1 cellular context compared by ENCODE assay signal in the genomic region with DNA sequence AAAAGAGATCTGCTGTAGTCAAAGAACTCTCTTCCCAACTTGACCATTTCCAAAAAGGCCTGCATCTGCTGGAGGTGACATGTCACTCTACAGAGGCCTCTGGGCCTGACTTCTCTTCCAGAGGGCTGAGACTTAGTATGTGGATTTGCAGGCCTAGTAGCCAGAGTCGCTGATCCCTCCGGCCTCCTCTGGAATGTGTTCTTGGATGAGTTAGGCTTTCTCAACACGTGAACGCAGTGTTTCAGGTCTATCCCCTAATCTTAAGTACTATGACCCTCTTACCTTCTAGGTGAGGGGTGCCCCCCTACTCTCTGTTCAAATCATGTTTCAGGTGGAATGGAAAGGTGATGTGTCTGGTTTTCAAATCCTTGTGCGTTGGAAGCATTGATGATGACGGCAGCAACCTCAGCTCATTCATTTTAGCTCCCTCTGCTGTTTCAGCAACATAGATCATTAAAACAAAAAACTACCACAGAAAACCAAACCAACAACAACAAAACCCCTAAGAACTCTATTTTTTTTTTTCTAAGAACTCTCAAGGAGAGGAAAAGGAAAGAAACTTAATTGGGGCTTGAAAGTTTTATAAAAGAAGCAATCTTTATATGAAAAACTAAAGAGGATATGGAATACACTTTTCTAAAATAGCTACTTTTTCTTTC.
TF ChIP-seq lines count a peak whose summit lies in the region.

No MANE protein-coding gene starts in this region.

TF ChIP-seq in K562, 482 proteins besides CTCF, POLR2A, EP300 and RAD21 (continued from another document):
- TF ChIP-seq, protein P1, sequence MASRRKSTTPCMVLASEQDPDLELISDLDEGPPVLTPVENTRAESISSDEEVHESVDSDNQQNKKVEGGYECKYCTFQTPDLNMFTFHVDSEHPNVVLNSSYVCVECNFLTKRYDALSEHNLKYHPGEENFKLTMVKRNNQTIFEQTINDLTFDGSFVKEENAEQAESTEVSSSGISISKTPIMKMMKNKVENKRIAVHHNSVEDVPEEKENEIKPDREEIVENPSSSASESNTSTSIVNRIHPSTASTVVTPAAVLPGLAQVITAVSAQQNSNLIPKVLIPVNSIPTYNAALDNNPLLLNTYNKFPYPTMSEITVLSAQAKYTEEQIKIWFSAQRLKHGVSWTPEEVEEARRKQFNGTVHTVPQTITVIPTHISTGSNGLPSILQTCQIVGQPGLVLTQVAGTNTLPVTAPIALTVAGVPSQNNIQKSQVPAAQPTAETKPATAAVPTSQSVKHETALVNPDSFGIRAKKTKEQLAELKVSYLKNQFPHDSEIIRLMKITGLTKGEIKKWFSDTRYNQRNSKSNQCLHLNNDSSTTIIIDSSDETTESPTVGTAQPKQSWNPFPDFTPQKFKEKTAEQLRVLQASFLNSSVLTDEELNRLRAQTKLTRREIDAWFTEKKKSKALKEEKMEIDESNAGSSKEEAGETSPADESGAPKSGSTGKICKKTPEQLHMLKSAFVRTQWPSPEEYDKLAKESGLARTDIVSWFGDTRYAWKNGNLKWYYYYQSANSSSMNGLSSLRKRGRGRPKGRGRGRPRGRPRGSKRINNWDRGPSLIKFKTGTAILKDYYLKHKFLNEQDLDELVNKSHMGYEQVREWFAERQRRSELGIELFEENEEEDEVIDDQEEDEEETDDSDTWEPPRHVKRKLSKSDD (conservative IDR thresholded peaks at IDR 0.05; ENCODE audit: low read length) = no peak
- TF ChIP-seq ZNF316 (IDR thresholded peaks at IDR 0.05) (no peak), CREM (IDR thresholded peaks at IDR 0.05; ENCODE audit: low read depth) (peak; percentile 48; the same call in 1 of the 2 replicates), ZFPM2 (CRISPR knock-in tag; IDR thresholded peaks at IDR 0.05) (no peak), ATF1 (CRISPR knock-in tag; IDR thresholded peaks at IDR 0.05) (no peak), ATF1 (tag; IDR thresholded peaks at IDR 0.05) (peak; percentile 49), ZEB2 (IDR thresholded peaks at IDR 0.05) (no peak), BRF1 (IDR thresholded peaks at IDR 0.05; ENCODE audit: borderline replicate concordance, extremely low read depth, insufficient read length) (no peak), FOXK2 (conservative IDR thresholded peaks at IDR 0.05 in 1 of 2, IDR thresholded peaks at IDR 0.05 in 1 of 2; ENCODE audit: low read depth in 2 of 2) (no peak), GTF2A2 (tag; IDR thresholded peaks at IDR 0.05) (no peak), ZNF766 (CRISPR knock-in tag; conservative IDR thresholded peaks at IDR 0.05) (no peak)
- TF ChIP-seq, protein P2, sequence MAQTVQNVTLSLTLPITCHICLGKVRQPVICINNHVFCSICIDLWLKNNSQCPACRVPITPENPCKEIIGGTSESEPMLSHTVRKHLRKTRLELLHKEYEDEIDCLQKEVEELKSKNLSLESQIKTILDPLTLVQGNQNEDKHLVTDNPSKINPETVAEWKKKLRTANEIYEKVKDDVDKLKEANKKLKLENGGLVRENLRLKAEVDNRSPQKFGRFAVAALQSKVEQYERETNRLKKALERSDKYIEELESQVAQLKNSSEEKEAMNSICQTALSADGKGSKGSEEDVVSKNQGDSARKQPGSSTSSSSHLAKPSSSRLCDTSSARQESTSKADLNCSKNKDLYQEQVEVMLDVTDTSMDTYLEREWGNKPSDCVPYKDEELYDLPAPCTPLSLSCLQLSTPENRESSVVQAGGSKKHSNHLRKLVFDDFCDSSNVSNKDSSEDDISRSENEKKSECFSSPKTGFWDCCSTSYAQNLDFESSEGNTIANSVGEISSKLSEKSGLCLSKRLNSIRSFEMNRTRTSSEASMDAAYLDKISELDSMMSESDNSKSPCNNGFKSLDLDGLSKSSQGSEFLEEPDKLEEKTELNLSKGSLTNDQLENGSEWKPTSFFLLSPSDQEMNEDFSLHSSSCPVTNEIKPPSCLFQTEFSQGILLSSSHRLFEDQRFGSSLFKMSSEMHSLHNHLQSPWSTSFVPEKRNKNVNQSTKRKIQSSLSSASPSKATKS (CRISPR knock-in tag; IDR thresholded peaks at IDR 0.05) = no peak
- TF ChIP-seq, protein P3, sequence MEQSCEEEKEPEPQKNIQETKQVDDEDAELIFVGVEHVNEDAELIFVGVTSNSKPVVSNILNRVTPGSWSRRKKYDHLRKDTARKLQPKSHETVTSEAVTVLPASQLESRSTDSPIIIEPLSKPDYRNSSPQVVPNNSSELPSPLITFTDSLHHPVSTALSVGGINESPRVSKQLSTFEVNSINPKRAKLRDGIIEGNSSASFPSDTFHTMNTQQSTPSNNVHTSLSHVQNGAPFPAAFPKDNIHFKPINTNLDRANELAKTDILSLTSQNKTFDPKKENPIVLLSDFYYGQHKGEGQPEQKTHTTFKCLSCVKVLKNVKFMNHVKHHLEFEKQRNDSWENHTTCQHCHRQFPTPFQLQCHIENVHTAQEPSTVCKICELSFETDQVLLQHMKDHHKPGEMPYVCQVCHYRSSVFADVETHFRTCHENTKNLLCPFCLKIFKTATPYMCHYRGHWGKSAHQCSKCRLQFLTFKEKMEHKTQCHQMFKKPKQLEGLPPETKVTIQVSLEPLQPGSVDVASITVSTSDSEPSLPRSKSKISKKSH (CRISPR knock-in tag; IDR thresholded peaks at IDR 0.05) = no peak
- TF ChIP-seq, protein P4, sequence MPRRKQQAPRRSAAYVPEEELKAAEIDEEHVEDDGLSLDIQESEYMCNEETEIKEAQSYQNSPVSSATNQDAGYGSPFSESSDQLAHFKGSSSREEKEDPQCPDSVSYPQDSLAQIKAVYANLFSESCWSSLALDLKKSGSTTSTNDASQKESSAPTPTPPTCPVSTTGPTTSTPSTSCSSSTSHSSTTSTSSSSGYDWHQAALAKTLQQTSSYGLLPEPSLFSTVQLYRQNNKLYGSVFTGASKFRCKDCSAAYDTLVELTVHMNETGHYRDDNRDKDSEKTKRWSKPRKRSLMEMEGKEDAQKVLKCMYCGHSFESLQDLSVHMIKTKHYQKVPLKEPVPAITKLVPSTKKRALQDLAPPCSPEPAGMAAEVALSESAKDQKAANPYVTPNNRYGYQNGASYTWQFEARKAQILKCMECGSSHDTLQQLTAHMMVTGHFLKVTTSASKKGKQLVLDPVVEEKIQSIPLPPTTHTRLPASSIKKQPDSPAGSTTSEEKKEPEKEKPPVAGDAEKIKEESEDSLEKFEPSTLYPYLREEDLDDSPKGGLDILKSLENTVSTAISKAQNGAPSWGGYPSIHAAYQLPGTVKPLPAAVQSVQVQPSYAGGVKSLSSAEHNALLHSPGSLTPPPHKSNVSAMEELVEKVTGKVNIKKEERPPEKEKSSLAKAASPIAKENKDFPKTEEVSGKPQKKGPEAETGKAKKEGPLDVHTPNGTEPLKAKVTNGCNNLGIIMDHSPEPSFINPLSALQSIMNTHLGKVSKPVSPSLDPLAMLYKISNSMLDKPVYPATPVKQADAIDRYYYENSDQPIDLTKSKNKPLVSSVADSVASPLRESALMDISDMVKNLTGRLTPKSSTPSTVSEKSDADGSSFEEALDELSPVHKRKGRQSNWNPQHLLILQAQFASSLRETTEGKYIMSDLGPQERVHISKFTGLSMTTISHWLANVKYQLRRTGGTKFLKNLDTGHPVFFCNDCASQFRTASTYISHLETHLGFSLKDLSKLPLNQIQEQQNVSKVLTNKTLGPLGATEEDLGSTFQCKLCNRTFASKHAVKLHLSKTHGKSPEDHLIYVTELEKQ (CRISPR knock-in tag; IDR thresholded peaks at IDR 0.05) = no peak
- TF ChIP-seq, protein P5, sequence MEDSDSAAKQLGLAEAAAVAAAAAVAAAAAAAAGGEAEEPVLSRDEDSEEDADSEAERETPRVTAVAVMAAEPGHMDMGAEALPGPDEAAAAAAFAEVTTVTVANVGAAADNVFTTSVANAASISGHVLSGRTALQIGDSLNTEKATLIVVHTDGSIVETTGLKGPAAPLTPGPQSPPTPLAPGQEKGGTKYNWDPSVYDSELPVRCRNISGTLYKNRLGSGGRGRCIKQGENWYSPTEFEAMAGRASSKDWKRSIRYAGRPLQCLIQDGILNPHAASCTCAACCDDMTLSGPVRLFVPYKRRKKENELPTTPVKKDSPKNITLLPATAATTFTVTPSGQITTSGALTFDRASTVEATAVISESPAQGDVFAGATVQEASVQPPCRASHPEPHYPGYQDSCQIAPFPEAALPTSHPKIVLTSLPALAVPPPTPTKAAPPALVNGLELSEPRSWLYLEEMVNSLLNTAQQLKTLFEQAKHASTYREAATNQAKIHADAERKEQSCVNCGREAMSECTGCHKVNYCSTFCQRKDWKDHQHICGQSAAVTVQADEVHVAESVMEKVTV (CRISPR knock-in tag; IDR thresholded peaks at IDR 0.05) = peak; percentile 39; the same call in 1 of the 2 replicates
